In genomic region chr11:85783758-85784157, GRCh38 we compare ENCODE assay signal across 17 cellular contexts. TPM values are rescaled to one million over a fixed set of nuclear protein-coding genes. Genes with fewer than 3 reads are reported as not detected.
DNase-seq lines count a peak whose midpoint lies in the region; ATAC-seq and TF ChIP-seq lines count a peak whose summit lies in the region.
"Had no signal": no experiment of that assay in that cellular context is flagged by ENCODE, and none has a peak within 500 bp of the region (broad histone marks: within the 10 kb centered on the region; RNA-seq: fewer than 3 reads in every experiment).

No MANE protein-coding gene starts in this region.

- H3K27me3 ChIP-seq in CD4-positive, alpha-beta T cell (ENCODE audit: control insufficient read depth, insufficient read depth, low read length) = no peaks in the 10 kb centered on the region

- no peak overlapping the region for H3K4me3 Mint-ChIP-seq in CD4-positive, alpha-beta T cell
- H3K4me3 Mint-ChIP-seq in immature natural killer cell = peak overlapping the region in 1 of 5 donors; percentile 50
- H3K4me3 Mint-ChIP-seq: B cell; CD4-positive, alpha-beta memory T cell had no signal

- H3K27me3 Mint-ChIP-seq in CD4-positive, alpha-beta T cell = no peaks in the 10 kb centered on the region
- peaks cover 0 to 3% (median 0%) of the 10 kb centered on the region in 3 donors for H3K27me3 Mint-ChIP-seq in immature natural killer cell (ENCODE audit: low read depth in 3 of 3)
- H3K27me3 Mint-ChIP-seq: CD4-positive, alpha-beta memory T cell had no signal

- H3K9me3 Mint-ChIP-seq in CD4-positive, alpha-beta T cell = peaks cover 5% of the 10 kb centered on the region
- peaks cover 0 to 7% (median 2%) of the 10 kb centered on the region in 6 donors for H3K9me3 Mint-ChIP-seq in immature natural killer cell

- H3K4me1 Mint-ChIP-seq in CD4-positive, alpha-beta T cell (ENCODE audit: low read depth) = peaks cover 67% of the 10 kb centered on the region
- peaks cover 70 to 100% of the 10 kb centered on the region in 2 donors for H3K4me1 Mint-ChIP-seq in immature natural killer cell
- H3K4me1 Mint-ChIP-seq: B cell had no signal

- CTCF ChIA-PET in CD4-positive, alpha-beta T cell (lab: Charles Lee) = no interaction called here

- no peak overlapping the region for H3K27ac ChIP-seq in CD4-positive, alpha-beta T cell (ENCODE audit: low read depth, low read length)
- H3K27ac ChIP-seq: PC-9 had no signal

- peaks cover 10% of the 10 kb centered on the region for H3K36me3 Mint-ChIP-seq in CD4-positive, alpha-beta T cell (ENCODE audit: low read depth)
- peaks cover 11 to 21% (median 13%) of the 10 kb centered on the region in 3 donors for H3K36me3 Mint-ChIP-seq in immature natural killer cell

- no peak for TF ChIP-seq CTCF in CD4-positive, alpha-beta T cell (IDR thresholded peaks at IDR 0.05)

- POLR2A ChIA-PET in CD4-positive, alpha-beta T cell (lab: Charles Lee) = no interaction called here

- intact Hi-C loops in CD4-positive, alpha-beta T cell (cut with DNase I, micrococcal nuclease) = loop anchor here in 1 of 2 experiments (10.0 kb wide), 1 partner anchor 1041 kb away; no protein-coding TSS in a partner anchor

- no peaks in the 10 kb centered on the region for H3K9me3 ChIP-seq in CD4-positive, alpha-beta T cell (ENCODE audit: control insufficient read depth, low read length)

- DNase-seq in CD4-positive, alpha-beta T cell = no peak
- DNase-seq in NCI-H226 = peak; percentile 53
- peak; percentile 20 for DNase-seq in astrocyte of the hippocampus (ENCODE audit: low read depth, low spot score)
- no peak for DNase-seq in immature natural killer cell
- no peak for DNase-seq in left lobe of liver (ENCODE audit: low spot score)
- DNase-seq: CD4-positive, alpha-beta memory T cell; GOT3; KBM-7; NCI-H1092; NCI-H2107; NCI-H69; PC-9; Right ventricle myocardium superior had no signal

- ATAC-seq in CD4-positive, alpha-beta T cell (ENCODE audit: poor library complexity) = no peak
- ATAC-seq in HG02852 (IDR thresholded peaks at IDR 0.05; ENCODE audit: unreplicated experiment) (no peak), left lobe of liver (no peak), GM18868 (IDR thresholded peaks at IDR 0.05; ENCODE audit: unreplicated experiment) (no peak), HG02623 (IDR thresholded peaks at IDR 0.05; ENCODE audit: unreplicated experiment) (no peak)

- H3K27ac Mint-ChIP-seq in CD4-positive, alpha-beta T cell = peak overlapping the region; percentile 40
- H3K27ac Mint-ChIP-seq in immature natural killer cell = peak overlapping the region; percentile 51 to 88 (median 74)
- H3K27ac Mint-ChIP-seq: B cell had no signal

RNA-seq across cellular contexts. Expression of gene SYTL2, which starts 27.2 kb away (rescaled TPM):
- total RNA-seq in CD4-positive, alpha-beta T cell = 10 to 100 TPM; 35.4 to 36.7 TPM
- 10 to 100 TPM; 26.1 to 67.0 (median 33.3) TPM for polyA plus RNA-seq in immature natural killer cell
- 4.8 TPM for total RNA-seq in left lobe of liver

Comparison
In these comparisons a context has a peak if more than half of its experiments do, and no peak if none do; other contexts are left out.
1. DNase-seq: peak in NCI-H226 (single experiment) and astrocyte of the hippocampus (single experiment); none in CD4-positive, alpha-beta T cell (0 of 10), immature natural killer cell (0 of 3) and left lobe of liver (single experiment).